Comparison of ENCODE assay signal across 8 cellular contexts in genomic region chr17:1716076-1716911, GRCh38. TPM values are rescaled to one million over a fixed set of nuclear protein-coding genes. Genes with fewer than 3 reads are reported as not detected.
A peak's percentile ranks its signal among the peaks of the same experiment; 100 is the strongest.
DNase-seq lines count a peak whose midpoint lies in the region; TF ChIP-seq lines count a peak whose summit lies in the region.

No MANE protein-coding gene starts in this region.

- no peak overlapping the region for H2AFZ ChIP-seq in H9 (ENCODE audit: low read length)

- TF ChIP-seq CTCF in H9 (conservative IDR thresholded peaks at IDR 0.05) (no peak), foreskin fibroblast (IDR thresholded peaks at IDR 0.05; ENCODE audit: low read depth, low read length) (no peak), neural crest cell (conservative IDR thresholded peaks at IDR 0.05) (no peak)

- H2BK5ac ChIP-seq in H9 (ENCODE audit: insufficient read length, low read length) = no peak overlapping the region

- no peak overlapping the region for H3K4ac ChIP-seq in H9 (ENCODE audit: low read depth, low read length)

- H3K4me3 ChIP-seq in MG63 (peak overlapping the region; percentile 69), foreskin fibroblast (ENCODE audit: low read depth in 1 of 2, low read length in 2 of 2) (peak overlapping the region; percentile 67 to 81), stomach smooth muscle (ENCODE audit: low read length in 2 of 2) (peak overlapping the region; percentile 84 to 98)

- no CpG with 5 or more reads among the region's 70 CpGs for WGBS in H9 (ENCODE audit: extremely low coverage, insufficient read length, low lambda C conversion rate)

- peak; percentile 100 for DNase-seq in H9
- DNase-seq in MG63 = peak; percentile 99
- DNase-seq in SHP77 treated with DMSO at 0.1 percent for 48 hours (lab: John Stamatoyannopoulos, UW) = peak; percentile 100
- DNase-seq in activated gamma-delta T cell treated with anti-CD3 and anti-CD28 coated beads, Interleukin-2, amount 50 U/mL, for 16 hours (ENCODE audit: low read depth) = peak; percentile 100
- peak; percentile 100 for DNase-seq in foreskin fibroblast
- DNase-seq in neural crest cell (ENCODE audit: low read depth, low spot score) = peak; percentile 99

- no peak overlapping the region for H3K56ac ChIP-seq in H9 (ENCODE audit: insufficient read length, low read depth, low read length)

- H3K27me3 ChIP-seq in H9 (ENCODE audit: insufficient read depth, low read length) (no peaks in the 10 kb centered on the region), MG63 (no peaks in the 10 kb centered on the region), stomach smooth muscle (ENCODE audit: control insufficient read depth in 1 of 2, insufficient read depth in 2 of 2, low read length in 2 of 2) (no peaks in the 10 kb centered on the region)

- H3K36me3 Mint-ChIP-seq in H9 (ENCODE audit: insufficient read depth in 1 of 3, low read depth in 3 of 3) (peaks cover 0 to 13% (median 2%) of the 10 kb centered on the region in 3 experiments; a peak in 3 of 7 replicates), neural crest cell (ENCODE audit: low read depth) (no peaks in the 10 kb centered on the region)

- no peak overlapping the region for H4K5ac ChIP-seq in H9 (ENCODE audit: insufficient read length, low read depth, low read length)

- H3K23ac ChIP-seq in H9 (ENCODE audit: insufficient read length, low read depth, low read length) = no peak overlapping the region

- H3K14ac ChIP-seq in H9 (ENCODE audit: insufficient read depth, low read length) = peak overlapping the region; percentile 67; the same call in 1 of the 2 replicates

- H4K8ac ChIP-seq in H9 (replicated peaks; ENCODE audit: insufficient read length, low read depth, low read length) = no peak overlapping the region

- no peak overlapping the region for H4K91ac ChIP-seq in H9 (ENCODE audit: insufficient read length, low read depth, low read length)

- H3K36me3 ChIP-seq in ES-I3 (ENCODE audit: insufficient read depth, low read length) (no peaks in the 10 kb centered on the region), MG63 (peaks cover 32% of the 10 kb centered on the region), stomach smooth muscle (ENCODE audit: control insufficient read depth in 2 of 2, insufficient read depth in 2 of 2, low read length in 2 of 2) (peaks cover 20 to 24% of the 10 kb centered on the region in 2 donors)

- H3K27ac ChIP-seq in H9 (ENCODE audit: insufficient read length, low read depth, low read length) (peak overlapping the region; percentile 91), stomach smooth muscle (ENCODE audit: low read length) (peak overlapping the region; percentile 99)

- H3K9ac ChIP-seq in ES-I3 (ENCODE audit: low read depth, low read length) = peak overlapping the region; percentile 75
- peak overlapping the region; percentile 71 for H3K9ac ChIP-seq in H9 (ENCODE audit: extremely low read depth, insufficient read length, low read length)
- H3K9ac ChIP-seq in stomach smooth muscle (ENCODE audit: low read length in 2 of 2) = peak overlapping the region; percentile 93 to 97

- H2BK15ac ChIP-seq in H9 (ENCODE audit: low read depth, low read length) = no peak overlapping the region

- H2AK5ac ChIP-seq in H9 (ENCODE audit: insufficient read length, low read length) = no peak overlapping the region

- no peaks in the 10 kb centered on the region for H3K79me1 ChIP-seq in H9 (ENCODE audit: insufficient read depth, low read depth, low read length, poor library complexity, severe bottlenecking)

- H3K79me2 ChIP-seq in H9 (ENCODE audit: insufficient read depth, low read length) = no peaks in the 10 kb centered on the region

- H2BK12ac ChIP-seq in H9 (ENCODE audit: insufficient read length, low read depth, low read length) = no peak overlapping the region

- H3K18ac ChIP-seq in H9 (ENCODE audit: insufficient read length, low read depth, low read length) = peak overlapping the region; percentile 69

- H3K4me1 Mint-ChIP-seq in H9 (peaks cover 31 to 32% of the 10 kb centered on the region in 2 experiments), neural crest cell (peaks cover 35% of the 10 kb centered on the region)

- H3K27me3 Mint-ChIP-seq in H9 (ENCODE audit: low read depth) (no peaks in the 10 kb centered on the region), neural crest cell (ENCODE audit: low read depth) (no peaks in the 10 kb centered on the region)

- H2BK20ac ChIP-seq in H9 (ENCODE audit: low read depth, low read length, poor library complexity, severe bottlenecking) = no peak overlapping the region

- H4K20me1 ChIP-seq in H9 (ENCODE audit: control insufficient read depth, insufficient read depth, insufficient read length) = no peaks in the 10 kb centered on the region

- H3K9me3 Mint-ChIP-seq in H9 = no peaks in the 10 kb centered on the region; a peak in 1 of 5 replicates
- H3K9me3 Mint-ChIP-seq in neural crest cell = no peaks in the 10 kb centered on the region

- H3K27ac Mint-ChIP-seq in H9 = peak overlapping the region; percentile 99 to 100 (median 99)
- peak overlapping the region; percentile 99 for H3K27ac Mint-ChIP-seq in neural crest cell (ENCODE audit: unreplicated experiment)

- H3K9me3 ChIP-seq in ES-I3 (ENCODE audit: control insufficient read depth, insufficient read depth, low read length) (no peaks in the 10 kb centered on the region), H9 (ENCODE audit: control insufficient read depth, low read depth, low read length) (no peaks in the 10 kb centered on the region), MG63 (no peaks in the 10 kb centered on the region), stomach smooth muscle (ENCODE audit: control insufficient read depth in 2 of 2, low read length in 2 of 2) (no peaks in the 10 kb centered on the region)

- H2BK120ac ChIP-seq in H9 (ENCODE audit: low read depth, low read length, poor library complexity, severe bottlenecking) = no peak overlapping the region

- peaks cover 22% of the 10 kb centered on the region for H3K23me2 ChIP-seq in H9 (ENCODE audit: insufficient read length, low read depth, low read length, poor library complexity, severe bottlenecking)

- H3K4me1 ChIP-seq in ES-I3 (ENCODE audit: insufficient read depth, low read length) (peaks cover 10% of the 10 kb centered on the region), H9 (ENCODE audit: insufficient read depth, low read length) (peaks cover 2% of the 10 kb centered on the region; the same call in 1 of the 2 replicates), stomach smooth muscle (ENCODE audit: control insufficient read depth, insufficient read depth, low read length) (peaks cover 55% of the 10 kb centered on the region)

- H3K4me2 ChIP-seq in H9 (ENCODE audit: insufficient read depth, insufficient read length, low read length) = peak overlapping the region; percentile 80

- no peak overlapping the region for H3T11ph ChIP-seq in H9 (ENCODE audit: low read length)

- H3K4me3 Mint-ChIP-seq in H9 = peak overlapping the region; percentile 88 to 94
- H3K4me3 Mint-ChIP-seq in neural crest cell = peak overlapping the region; percentile 94

RNA-seq across cellular contexts. Expression of gene TLCD2, which starts 6.1 kb away (rescaled TPM):
- total RNA-seq in H9 (2021) = 1.3 and 1.5 TPM in 2 replicates
- 0.37 and 0.59 TPM in 2 replicates for total RNA-seq in MG63 (2014; rRNA removed; shearing (Covaris generic); ENCODE audit: low replicate concordance)
- 1.1 TPM in 2 replicates for total RNA-seq in neural crest cell

RNA-seq across cellular contexts. Expression of gene WDR81, which starts 8.2 kb away (rescaled TPM):
- total RNA-seq in H9 (2021) (20.2 and 22.5 TPM in 2 replicates), neural crest cell (13.2 and 14.2 TPM in 2 replicates)
- 7.2 and 20.3 TPM in 2 replicates for total RNA-seq in MG63 (2014; rRNA removed; shearing (Covaris generic); ENCODE audit: low replicate concordance)

RNA-seq across cellular contexts. Expression of gene SERPINF2, which starts 26.4 kb away (rescaled TPM):
- total RNA-seq in H9 (2021) (0.50 and 0.68 TPM in 2 replicates), neural crest cell (0.19 TPM in 1 of 2 replicates, not detected in the other)
- not detected in 2 replicates for total RNA-seq in MG63 (2014; rRNA removed; shearing (Covaris generic); ENCODE audit: low replicate concordance)

RNA-seq across cellular contexts. Expression of gene PRPF8, which starts 31.6 kb away (rescaled TPM):
- total RNA-seq in H9 (2021) (402 and 408 TPM in 2 replicates), neural crest cell (449 and 459 TPM in 2 replicates)
- 80.5 and 100 TPM in 2 replicates for total RNA-seq in MG63 (2014; rRNA removed; shearing (Covaris generic); ENCODE audit: low replicate concordance)

RNA-seq across cellular contexts. Expression of gene SERPINF1, which starts 45.6 kb away (rescaled TPM):
- total RNA-seq in H9 (2021) (19.6 and 22.5 TPM in 2 replicates), neural crest cell (2.3 and 4.6 TPM in 2 replicates)
- 1.2 and 5.0 TPM in 2 replicates for total RNA-seq in MG63 (2014; rRNA removed; shearing (Covaris generic); ENCODE audit: low replicate concordance)

Comparison
In these comparisons a context has a peak if more than half of its experiments do, and no peak if none do; other contexts are left out.
1. Peak in every context shown above with its lines: DNase-seq, H3K4me3 ChIP-seq and H3K27ac ChIP-seq.